22 cellular contexts compared by ENCODE assay signal in the genomic region with DNA sequence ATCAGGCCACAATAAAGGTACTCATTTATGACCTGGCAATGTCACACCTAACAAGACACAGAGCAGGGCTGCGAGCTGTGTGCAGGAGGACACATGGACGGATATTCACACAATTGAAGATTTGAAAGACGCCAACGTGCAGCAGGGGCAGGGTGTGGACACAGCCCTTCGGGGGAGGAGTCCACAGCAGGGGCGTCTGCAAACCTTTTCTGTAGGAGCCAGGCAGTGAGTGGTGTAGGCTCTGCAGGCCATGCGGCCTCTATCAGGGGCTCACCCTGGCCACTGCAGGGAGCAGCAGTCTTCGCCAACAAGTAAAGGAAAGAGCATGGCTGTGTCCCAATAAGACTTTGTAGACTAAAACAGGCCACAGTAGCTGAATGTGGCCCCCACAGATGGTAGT.
"Had no signal": no experiment of that assay in that cellular context is flagged by ENCODE, and none has a peak within 500 bp of the region (broad histone marks: within the 10 kb centered on the region; RNA-seq: fewer than 3 reads in every experiment).

No MANE protein-coding gene starts in this region.

- H3K9me3 ChIP-seq: body of pancreas, heart right ventricle, left lung, testis, uterus had no signal

- H3K27ac ChIP-seq: body of pancreas, cardiac muscle cell, epithelial cell of prostate, heart right ventricle, left lung, testis, uterus had no signal

- DNase-seq: activated CD4-positive, alpha-beta memory T cell treated with anti-CD3 and anti-CD28 coated beads, Interleukin-2, amount 10 ng/mL, durations not matched to agents 7 days and 5 days; activated CD4-positive, alpha-beta T cell treated with anti-CD3 and anti-CD28 coated beads for 48 hours; activated CD4-positive, CD25-positive, alpha-beta regulatory T cell; activated gamma-delta T cell; anterior cingulate cortex; body of pancreas; foreskin fibroblast; heart right ventricle; left lung; midbrain; nucleus accumbens; stimulated activated CD4-positive, alpha-beta T cell treated with anti-CD3 and anti-CD28 coated beads, Interleukin-2, amount 100 ng/mL, for 48 hours; stimulated activated CD8-positive, alpha-beta memory T cell treated with anti-CD3 and anti-CD28 coated beads, Interleukin-4, amount 100 ng/mL, for 48 hours; stimulated activated naive CD4-positive, alpha-beta T cell; T-helper 17 cell; testis; trophoblast cell; uterus had no signal

- ATAC-seq: body of pancreas, heart right ventricle, left lung, sciatic nerve, T-helper 17 cell had no signal

- H3K4me1 ChIP-seq: body of pancreas, left lung, testis, uterus had no signal

- H3K4me2 ChIP-seq: smooth muscle cell had no signal

- H3K36me3 ChIP-seq: cardiac muscle cell, heart right ventricle, left lung, uterus had no signal

- H3K4me3 ChIP-seq: body of pancreas, cardiac muscle cell, heart right ventricle, left lung, smooth muscle cell, testis, uterus had no signal

- H3K27me3 ChIP-seq: body of pancreas, cardiac muscle cell, left lung, testis, uterus had no signal
